In genomic region chr5:35853652-35854051, GRCh38 we compare ENCODE assay signal across 2 cellular contexts.
TF ChIP-seq lines count a peak whose summit lies in the region.

No MANE protein-coding gene starts in this region.

TF ChIP-seq in SK-N-SH, 30 proteins besides CTCF, POLR2A, EP300 and RAD21 (continued from another document):
- TF ChIP-seq USF2 (IDR thresholded peaks at IDR 0.05; ENCODE audit: borderline replicate concordance, low read depth, low read length): no peak
- no peak for TF ChIP-seq PBX3 (IDR thresholded peaks at IDR 0.05)
- no peak for TF ChIP-seq FOSL2 (IDR thresholded peaks at IDR 0.05; ENCODE audit: borderline replicate concordance, low read depth)
- TF ChIP-seq RCOR1 (IDR thresholded peaks at IDR 0.05; ENCODE audit: low read length): no peak
- no peak for TF ChIP-seq MAX (IDR thresholded peaks at IDR 0.05; ENCODE audit: low read depth)
- no peak for TF ChIP-seq USF1 (IDR thresholded peaks at IDR 0.05; ENCODE audit: borderline replicate concordance, low read depth)
- TF ChIP-seq ZBTB33 (IDR thresholded peaks at IDR 0.05; ENCODE audit: borderline replicate concordance, low read depth): no peak

TF ChIP-seq in SK-N-SH treated with all-trans-retinoic acid at 6 μM for 48 hours, 23 proteins besides CTCF, POLR2A, EP300 and RAD21 (continued from another document):
- TF ChIP-seq ZFP3 (CRISPR knock-in tag; IDR thresholded peaks at IDR 0.05) (no peak), ISL1 (CRISPR knock-in tag; IDR thresholded peaks at IDR 0.05) (no peak), BACH2 (CRISPR knock-in tag; IDR thresholded peaks at IDR 0.05; ENCODE audit: borderline replicate concordance) (no peak), PPARA (CRISPR knock-in tag; IDR thresholded peaks at IDR 0.05; ENCODE audit: borderline replicate concordance) (no peak), TCF4 (CRISPR knock-in tag; IDR thresholded peaks at IDR 0.05; ENCODE audit: borderline replicate concordance) (no peak)
